ENCODE assay signal across 1 cellular context in genomic region chr12:110687770-110688169, GRCh38.
TF ChIP-seq lines count a peak whose summit lies in the region.

No MANE protein-coding gene starts in this region.

TF ChIP-seq in K562, 482 proteins besides CTCF, POLR2A, EP300 and RAD21 (continued from another document):
- TF ChIP-seq DIDO1 (tag; IDR thresholded peaks at IDR 0.05; ENCODE audit: low read depth) (no peak), NR2C2 (CRISPR knock-in tag; IDR thresholded peaks at IDR 0.05) (no peak), NR2C2 (tag; IDR thresholded peaks at IDR 0.05) (no peak), ZNF584 (CRISPR knock-in tag; IDR thresholded peaks at IDR 0.05; ENCODE audit: low read depth) (no peak), MTA2 (IDR thresholded peaks at IDR 0.05; ENCODE audit: low read depth) (no peak), TAL1 (IDR thresholded peaks at IDR 0.05) (peak; percentile 60; the same call in 1 of the 2 replicates), PHF8 (IDR thresholded peaks at IDR 0.05; ENCODE audit: borderline replicate concordance, low read length) (no peak), CREM (IDR thresholded peaks at IDR 0.05; ENCODE audit: low read depth) (0 out of 2 replicates have a peak, but pooled peaks have one; percentile 15), NR2F6 (CRISPR knock-in tag; IDR thresholded peaks at IDR 0.05) (no peak), ZNF668 (CRISPR knock-in tag; IDR thresholded peaks at IDR 0.05) (no peak), SOX6 (IDR thresholded peaks at IDR 0.05) (peak; percentile 12; the same call in 1 of the 2 replicates), MYC (IDR thresholded peaks at IDR 0.05; ENCODE audit: low read depth, low read length) (no peak), MYC (CRISPR knock-in tag; IDR thresholded peaks at IDR 0.05; ENCODE audit: borderline replicate concordance, low read depth) (no peak), ZC3H11A (IDR thresholded peaks at IDR 0.05; ENCODE audit: low read depth, low read length) (no peak), ETV1 (tag; conservative IDR thresholded peaks at IDR 0.05; ENCODE audit: low read depth) (no peak), NCOA4 (IDR thresholded peaks at IDR 0.05; ENCODE audit: partially characterized antibody) (no peak), ARID1B (IDR thresholded peaks at IDR 0.05) (peak; percentile 72)
- TF ChIP-seq, protein P1, sequence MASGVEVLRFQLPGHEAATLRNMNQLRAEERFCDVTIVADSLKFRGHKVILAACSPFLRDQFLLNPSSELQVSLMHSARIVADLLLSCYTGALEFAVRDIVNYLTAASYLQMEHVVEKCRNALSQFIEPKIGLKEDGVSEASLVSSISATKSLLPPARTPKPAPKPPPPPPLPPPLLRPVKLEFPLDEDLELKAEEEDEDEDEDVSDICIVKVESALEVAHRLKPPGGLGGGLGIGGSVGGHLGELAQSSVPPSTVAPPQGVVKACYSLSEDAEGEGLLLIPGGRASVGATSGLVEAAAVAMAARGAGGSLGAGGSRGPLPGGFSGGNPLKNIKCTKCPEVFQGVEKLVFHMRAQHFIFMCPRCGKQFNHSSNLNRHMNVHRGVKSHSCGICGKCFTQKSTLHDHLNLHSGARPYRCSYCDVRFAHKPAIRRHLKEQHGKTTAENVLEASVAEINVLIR (CRISPR knock-in tag; IDR thresholded peaks at IDR 0.05) = no peak
